1 cellular context compared by ENCODE assay signal in genomic region chr16:88497561-88498420, GRCh38.
TF ChIP-seq lines count a peak whose summit lies in the region.

No MANE protein-coding gene starts in this region.

TF ChIP-seq in K562, 482 proteins besides CTCF, POLR2A, EP300 and RAD21 (continued from another document and continues in another):
- TF ChIP-seq REST (CRISPR knock-in tag; IDR thresholded peaks at IDR 0.05; ENCODE audit: low read depth) (peak; percentile 5; the same call in 1 of the 2 replicates), ARNT (IDR thresholded peaks at IDR 0.05) (peak; percentile 55 to 85; a peak in 3 of 4 replicates), TBL1XR1 (IDR thresholded peaks at IDR 0.05; ENCODE audit: low read length in 2 of 2) (peak in 1 of 2 experiments; percentile 98; a peak in 2 of 4 replicates), L3MBTL2 (IDR thresholded peaks at IDR 0.05) (peak; percentile 63), AFF1 (IDR thresholded peaks at IDR 0.05; ENCODE audit: low read depth in 1 of 2, partially characterized antibody in 2 of 2) (peak in 1 of 2 experiments; percentile 45), CLOCK (CRISPR knock-in tag; IDR thresholded peaks at IDR 0.05; ENCODE audit: borderline replicate concordance) (0 out of 2 replicates have a peak, but pooled peaks have one; percentile 6), HMGN3 (IDR thresholded peaks at IDR 0.05; ENCODE audit: borderline replicate concordance, extremely low read depth, insufficient read length, low read depth, low read length) (peak; percentile 100), NCOA2 (IDR thresholded peaks at IDR 0.05; ENCODE audit: partially characterized antibody in 2 of 2) (peak in 1 of 2 experiments; percentile 81), VEZF1 (CRISPR knock-in tag; IDR thresholded peaks at IDR 0.05) (peak; percentile 97), ZNF695 (CRISPR knock-in tag; IDR thresholded peaks at IDR 0.05) (no peak), USF1 (CRISPR knock-in tag; IDR thresholded peaks at IDR 0.05) (peak; percentile 36; the same call in 1 of the 2 replicates), TCF3 (CRISPR knock-in tag; IDR thresholded peaks at IDR 0.05) (peak; percentile 96), NRF1 (conservative IDR thresholded peaks at IDR 0.05 in 1 of 2, IDR thresholded peaks at IDR 0.05 in 1 of 2) (peak; percentile 36 to 44; a peak in 3 of 4 replicates), ZNF589 (CRISPR knock-in tag; IDR thresholded peaks at IDR 0.05; ENCODE audit: low read depth) (peak; percentile 46; the same call in 1 of the 2 replicates), SMARCE1 (IDR thresholded peaks at IDR 0.05) (peak; percentile 94), MBD2 (IDR thresholded peaks at IDR 0.05; ENCODE audit: borderline replicate concordance, low read depth) (peak; percentile 82; the same call in 1 of the 2 replicates), GATAD2A (IDR thresholded peaks at IDR 0.05) (peak; percentile 97), ZFP36 (IDR thresholded peaks at IDR 0.05; ENCODE audit: low read depth, low read length, partially characterized antibody) (peak; percentile 19), ZEB2 (IDR thresholded peaks at IDR 0.05) (peak; percentile 74), KLF13 (tag; IDR thresholded peaks at IDR 0.05; ENCODE audit: borderline replicate concordance, low read depth) (peak; percentile 74; the same call in 1 of the 2 replicates)
- TF ChIP-seq, protein P1, sequence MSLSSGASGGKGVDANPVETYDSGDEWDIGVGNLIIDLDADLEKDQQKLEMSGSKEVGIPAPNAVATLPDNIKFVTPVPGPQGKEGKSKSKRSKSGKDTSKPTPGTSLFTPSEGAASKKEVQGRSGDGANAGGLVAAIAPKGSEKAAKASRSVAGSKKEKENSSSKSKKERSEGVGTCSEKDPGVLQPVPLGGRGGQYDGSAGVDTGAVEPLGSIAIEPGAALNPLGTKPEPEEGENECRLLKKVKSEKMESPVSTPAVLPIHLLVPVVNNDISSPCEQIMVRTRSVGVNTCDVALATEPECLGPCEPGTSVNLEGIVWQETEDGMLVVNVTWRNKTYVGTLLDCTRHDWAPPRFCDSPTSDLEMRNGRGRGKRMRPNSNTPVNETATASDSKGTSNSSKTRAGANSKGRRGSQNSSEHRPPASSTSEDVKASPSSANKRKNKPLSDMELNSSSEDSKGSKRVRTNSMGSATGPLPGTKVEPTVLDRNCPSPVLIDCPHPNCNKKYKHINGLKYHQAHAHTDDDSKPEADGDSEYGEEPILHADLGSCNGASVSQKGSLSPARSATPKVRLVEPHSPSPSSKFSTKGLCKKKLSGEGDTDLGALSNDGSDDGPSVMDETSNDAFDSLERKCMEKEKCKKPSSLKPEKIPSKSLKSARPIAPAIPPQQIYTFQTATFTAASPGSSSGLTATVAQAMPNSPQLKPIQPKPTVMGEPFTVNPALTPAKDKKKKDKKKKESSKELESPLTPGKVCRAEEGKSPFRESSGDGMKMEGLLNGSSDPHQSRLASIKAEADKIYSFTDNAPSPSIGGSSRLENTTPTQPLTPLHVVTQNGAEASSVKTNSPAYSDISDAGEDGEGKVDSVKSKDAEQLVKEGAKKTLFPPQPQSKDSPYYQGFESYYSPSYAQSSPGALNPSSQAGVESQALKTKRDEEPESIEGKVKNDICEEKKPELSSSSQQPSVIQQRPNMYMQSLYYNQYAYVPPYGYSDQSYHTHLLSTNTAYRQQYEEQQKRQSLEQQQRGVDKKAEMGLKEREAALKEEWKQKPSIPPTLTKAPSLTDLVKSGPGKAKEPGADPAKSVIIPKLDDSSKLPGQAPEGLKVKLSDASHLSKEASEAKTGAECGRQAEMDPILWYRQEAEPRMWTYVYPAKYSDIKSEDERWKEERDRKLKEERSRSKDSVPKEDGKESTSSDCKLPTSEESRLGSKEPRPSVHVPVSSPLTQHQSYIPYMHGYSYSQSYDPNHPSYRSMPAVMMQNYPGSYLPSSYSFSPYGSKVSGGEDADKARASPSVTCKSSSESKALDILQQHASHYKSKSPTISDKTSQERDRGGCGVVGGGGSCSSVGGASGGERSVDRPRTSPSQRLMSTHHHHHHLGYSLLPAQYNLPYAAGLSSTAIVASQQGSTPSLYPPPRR (CRISPR knock-in tag; IDR thresholded peaks at IDR 0.05; ENCODE audit: borderline replicate concordance) = peak; percentile 93; the same call in 1 of the 2 replicates
- TF ChIP-seq, protein P2, sequence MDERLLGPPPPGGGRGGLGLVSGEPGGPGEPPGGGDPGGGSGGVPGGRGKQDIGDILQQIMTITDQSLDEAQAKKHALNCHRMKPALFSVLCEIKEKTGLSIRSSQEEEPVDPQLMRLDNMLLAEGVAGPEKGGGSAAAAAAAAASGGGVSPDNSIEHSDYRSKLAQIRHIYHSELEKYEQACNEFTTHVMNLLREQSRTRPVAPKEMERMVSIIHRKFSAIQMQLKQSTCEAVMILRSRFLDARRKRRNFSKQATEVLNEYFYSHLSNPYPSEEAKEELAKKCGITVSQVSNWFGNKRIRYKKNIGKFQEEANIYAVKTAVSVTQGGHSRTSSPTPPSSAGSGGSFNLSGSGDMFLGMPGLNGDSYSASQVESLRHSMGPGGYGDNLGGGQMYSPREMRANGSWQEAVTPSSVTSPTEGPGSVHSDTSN (CRISPR knock-in tag; IDR thresholded peaks at IDR 0.05; ENCODE audit: low read depth) = peak; percentile 88
- TF ChIP-seq, protein P2 (tag; conservative IDR thresholded peaks at IDR 0.05; ENCODE audit: low read depth) = peak; percentile 91
- TF ChIP-seq, protein P3, sequence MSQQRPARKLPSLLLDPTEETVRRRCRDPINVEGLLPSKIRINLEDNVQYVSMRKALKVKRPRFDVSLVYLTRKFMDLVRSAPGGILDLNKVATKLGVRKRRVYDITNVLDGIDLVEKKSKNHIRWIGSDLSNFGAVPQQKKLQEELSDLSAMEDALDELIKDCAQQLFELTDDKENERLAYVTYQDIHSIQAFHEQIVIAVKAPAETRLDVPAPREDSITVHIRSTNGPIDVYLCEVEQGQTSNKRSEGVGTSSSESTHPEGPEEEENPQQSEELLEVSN (IDR thresholded peaks at IDR 0.05; ENCODE audit: borderline replicate concordance in 1 of 2, extremely low read depth in 1 of 2, insufficient read depth in 1 of 2, insufficient read length in 1 of 2, low read depth in 1 of 2, low read length in 1 of 2, poor library complexity in 1 of 2, severe bottlenecking in 1 of 2) = peak in 1 of 2 experiments; percentile 23
- TF ChIP-seq, protein P4, sequence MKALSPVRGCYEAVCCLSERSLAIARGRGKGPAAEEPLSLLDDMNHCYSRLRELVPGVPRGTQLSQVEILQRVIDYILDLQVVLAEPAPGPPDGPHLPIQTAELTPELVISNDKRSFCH (CRISPR knock-in tag; IDR thresholded peaks at IDR 0.05) = no peak
- TF ChIP-seq, protein P4 (tag; IDR thresholded peaks at IDR 0.05) = peak; percentile 84
- TF ChIP-seq, protein P5, sequence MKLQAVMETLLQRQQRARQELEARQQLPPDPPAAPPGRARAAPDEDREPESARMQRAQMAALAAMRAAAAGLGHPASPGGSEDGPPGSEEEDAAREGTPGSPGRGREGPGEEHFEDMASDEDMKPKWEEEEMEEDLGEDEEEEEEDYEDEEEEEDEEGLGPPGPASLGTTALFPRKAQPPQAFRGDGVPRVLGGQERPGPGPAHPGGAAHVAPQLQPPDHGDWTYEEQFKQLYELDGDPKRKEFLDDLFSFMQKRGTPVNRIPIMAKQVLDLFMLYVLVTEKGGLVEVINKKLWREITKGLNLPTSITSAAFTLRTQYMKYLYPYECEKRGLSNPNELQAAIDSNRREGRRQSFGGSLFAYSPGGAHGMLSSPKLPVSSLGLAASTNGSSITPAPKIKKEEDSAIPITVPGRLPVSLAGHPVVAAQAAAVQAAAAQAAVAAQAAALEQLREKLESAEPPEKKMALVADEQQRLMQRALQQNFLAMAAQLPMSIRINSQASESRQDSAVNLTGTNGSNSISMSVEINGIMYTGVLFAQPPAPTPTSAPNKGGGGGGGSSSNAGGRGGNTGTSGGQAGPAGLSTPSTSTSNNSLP (IDR thresholded peaks at IDR 0.05; ENCODE audit: borderline replicate concordance, low read depth, low read length) = peak; percentile 99
